In the genomic region with DNA sequence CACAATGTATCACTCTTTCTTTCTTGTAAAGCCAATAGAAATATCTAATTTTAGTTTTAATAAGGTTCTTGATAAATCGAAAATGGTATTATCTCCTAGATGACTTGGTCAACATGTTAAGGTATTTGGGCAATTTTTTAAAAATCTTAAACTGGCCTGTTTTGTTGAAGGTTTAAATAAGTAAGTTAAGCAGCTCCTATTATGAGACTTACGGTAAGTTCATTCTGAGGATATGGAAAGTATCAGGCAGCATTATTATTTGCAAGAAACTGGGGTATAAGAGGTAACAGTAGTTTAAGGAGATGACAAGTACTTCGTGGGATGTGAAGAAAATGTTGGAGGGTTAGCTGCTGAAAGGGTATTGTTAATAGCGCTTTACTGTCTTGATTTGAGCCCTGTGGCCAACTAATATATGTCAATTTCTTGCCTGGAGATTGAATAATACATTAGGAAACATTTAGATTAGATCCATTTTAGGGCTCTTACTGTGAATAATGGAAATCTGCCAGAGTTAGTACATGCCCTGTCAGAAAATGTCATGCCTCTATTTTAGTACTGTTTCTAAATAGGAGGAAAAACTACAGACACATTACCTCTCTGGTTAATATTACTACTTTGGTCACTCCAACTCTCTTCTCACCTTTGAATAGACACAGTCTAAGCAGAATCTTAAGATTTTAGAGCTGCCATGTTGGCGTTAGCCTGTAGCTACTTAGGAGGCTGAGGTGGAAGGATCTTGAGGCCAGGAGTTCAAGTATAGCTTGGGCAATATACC, we compare ENCODE assay signal across 1 cellular context.
TF ChIP-seq lines count a peak whose summit lies in the region.

No MANE protein-coding gene starts in this region.

TF ChIP-seq in neural cell, 6 proteins besides CTCF, POLR2A, EP300 and RAD21:
- no peak for TF ChIP-seq SMC3 (conservative IDR thresholded peaks at IDR 0.05; ENCODE audit: poor library complexity)
- no peak for TF ChIP-seq REST (IDR thresholded peaks at IDR 0.05; ENCODE audit: borderline replicate concordance)
- TF ChIP-seq TAF1 (IDR thresholded peaks at IDR 0.05; ENCODE audit: low read depth): no peak
- TF ChIP-seq EZH2 (IDR thresholded peaks at IDR 0.05; ENCODE audit: borderline replicate concordance, insufficient read depth, low read length, poor library complexity, severe bottlenecking): no peak
- no peak for TF ChIP-seq POLR2AphosphoS5 (IDR thresholded peaks at IDR 0.05)
- TF ChIP-seq MXI1 (conservative IDR thresholded peaks at IDR 0.05; ENCODE audit: poor library complexity, severe bottlenecking): no peak
